Comparison of ENCODE assay signal across 10 cellular contexts in the genomic region with DNA sequence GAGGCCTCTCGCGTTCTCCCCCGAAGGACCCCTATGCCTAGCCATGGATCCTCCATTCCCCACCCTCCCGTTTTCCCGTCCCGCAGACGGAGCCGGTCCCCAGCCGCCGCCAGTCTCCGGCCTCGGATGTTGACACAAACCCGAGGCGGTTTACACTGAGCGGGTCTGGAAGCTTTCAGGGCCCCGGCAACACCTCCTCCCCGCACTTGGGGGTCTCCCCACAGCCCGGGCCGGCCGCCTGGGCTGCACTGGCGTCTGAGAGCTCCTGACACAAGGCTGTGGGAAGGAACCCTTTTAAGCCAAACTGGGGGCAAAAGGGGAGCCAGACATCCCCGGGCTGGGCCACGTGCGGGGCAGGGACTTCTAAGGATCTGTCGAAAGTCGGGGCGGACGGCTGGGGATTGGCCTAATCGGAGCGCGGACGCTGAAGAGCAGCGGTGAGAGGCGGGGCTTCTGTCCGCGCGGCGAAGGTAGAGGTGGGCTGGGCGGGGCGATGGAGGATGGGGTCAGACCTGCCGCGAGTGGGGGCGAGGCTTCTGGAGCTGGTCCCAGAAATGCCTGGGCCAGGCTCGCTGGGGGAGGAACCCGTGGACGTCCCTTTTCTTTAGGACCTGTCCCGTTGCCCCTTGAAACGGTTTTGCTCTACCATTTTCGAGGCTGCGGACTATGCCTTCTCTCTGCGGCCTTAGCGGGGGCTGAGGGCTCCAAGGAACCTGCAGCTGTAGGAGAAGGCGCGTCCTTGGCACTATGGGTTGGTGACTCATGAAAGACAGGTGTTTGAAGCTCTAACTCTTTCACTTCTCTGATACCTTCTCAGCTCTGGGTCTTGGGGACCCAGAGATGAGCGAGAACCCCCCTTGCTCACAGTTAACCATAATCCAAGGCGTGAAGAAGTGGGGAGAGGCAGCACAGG. TPM values are rescaled to one million over a fixed set of nuclear protein-coding genes. Genes with fewer than 3 reads are reported as not detected.
DNase-seq lines count a peak whose midpoint lies in the region; ATAC-seq and TF ChIP-seq lines count a peak whose summit lies in the region.
"Had no signal": no experiment of that assay in that cellular context is flagged by ENCODE, and none has a peak within 500 bp of the region (broad histone marks: within the 10 kb centered on the region; RNA-seq: fewer than 3 reads in every experiment).

No MANE protein-coding gene starts in this region.

- H3K27ac ChIP-seq in breast epithelium (no peak overlapping the region), lung (ENCODE audit: low read depth in 1 of 2, low read length in 1 of 2) (no peak overlapping the region), transverse colon (no peak overlapping the region)

- H3K27me3 ChIP-seq in breast epithelium = peaks cover 4 to 34% of the 10 kb centered on the region in 2 donors
- H3K27me3 ChIP-seq in lung (ENCODE audit: control insufficient read depth, insufficient read depth) = no peaks in the 10 kb centered on the region
- peaks cover 93% of the 10 kb centered on the region for H3K27me3 ChIP-seq in transverse colon

- H3K36me3 ChIP-seq in breast epithelium (no peaks in the 10 kb centered on the region), lung (ENCODE audit: control insufficient read depth in 2 of 2, insufficient read depth in 2 of 2, low read length in 2 of 2) (no peaks in the 10 kb centered on the region), transverse colon (no peaks in the 10 kb centered on the region)

- no peak for ATAC-seq in lung (ENCODE audit: insufficient read depth, low FRiP score)
- no peak for ATAC-seq in GM21825 (IDR thresholded peaks at IDR 0.05; ENCODE audit: unreplicated experiment)
- no peak for ATAC-seq in GM18909 (IDR thresholded peaks at IDR 0.05; ENCODE audit: poor library complexity, unreplicated experiment)

- intact Hi-C loops in breast epithelium (cut with DNase I; ENCODE audit: low total_unique reads) (no loop called here), MCF 10A (cut with micrococcal nuclease) (no loop called here), transverse colon (cut with DNase I; ENCODE audit: low total_unique reads) (no loop called here), Calu3 (cut with micrococcal nuclease; ENCODE audit: unreplicated experiment) (no loop called here)

- H3K4me3 Mint-ChIP-seq in MCF 10A (ENCODE audit: unreplicated experiment) = no peak overlapping the region
- H3K4me3 Mint-ChIP-seq in activated naive CD8-positive, alpha-beta T cell = peak overlapping the region; percentile 69
- no peak overlapping the region for H3K4me3 Mint-ChIP-seq in Calu3 (ENCODE audit: low read depth, unreplicated experiment)

- peak overlapping the region in 2 of 3 donors; percentile 49 to 67 for H3K4me3 ChIP-seq in breast epithelium
- no peak overlapping the region for H3K4me3 ChIP-seq in lung
- H3K4me3 ChIP-seq in transverse colon = peak overlapping the region in 2 of 4 donors; percentile 29 to 46

- CTCF ChIA-PET in MCF 10A (lab: Yijun Ruan, JAX) = interaction anchor here (0.9 kb wide), 1 partner anchor 39 kb away, joined by 3 read pairs; no protein-coding TSS in a partner anchor
- CTCF ChIA-PET in Calu3 (lab: Charles Lee) = interaction anchor here (0.6 to 2.0 kb wide), 4 partner anchors 9 to 482 kb away, joined by 3 to 7 read pairs (median 4); no protein-coding TSS in a partner anchor

- H3K27ac Mint-ChIP-seq in MCF 10A (ENCODE audit: low read depth, unreplicated experiment) = no peak overlapping the region
- no peak overlapping the region for H3K27ac Mint-ChIP-seq in activated naive CD8-positive, alpha-beta T cell
- H3K27ac Mint-ChIP-seq in Calu3 (ENCODE audit: unreplicated experiment) = no peak overlapping the region

- BruUV-seq in MCF 10A (replicated peaks; lab: Mats Ljungman, UMichigan) = no TSS peak
- no TSS peak for BruUV-seq in Calu3 (replicated peaks; lab: Mats Ljungman, UMichigan)

- POLR2A ChIA-PET in MCF 10A (lab: Yijun Ruan, JAX) = no interaction called here

- in situ Hi-C loops in transverse colon (cut with MboI; ENCODE audit: low pct_ligation_motif_present in 1 of 4, low pct_unique_long_range_greater_than_20kb in 1 of 4, low sequenced_read_pairs in 3 of 4) = no loop called here

- H3K4me1 ChIP-seq in breast epithelium (peaks cover 0 to 4% of the 10 kb centered on the region in 2 donors), lung (ENCODE audit: control insufficient read depth in 2 of 2, insufficient read depth in 2 of 2, low read length in 2 of 2) (peaks cover 4 to 23% of the 10 kb centered on the region in 2 donors), transverse colon (peaks cover 0 to 19% (median 18%) of the 10 kb centered on the region in 4 donors)

- TF ChIP-seq EP300 in transverse colon (IDR thresholded peaks at IDR 0.05; ENCODE audit: low read depth) = no peak

- peaks cover 28% of the 10 kb centered on the region for H3K27me3 Mint-ChIP-seq in MCF 10A (ENCODE audit: insufficient read depth, unreplicated experiment)
- no peaks in the 10 kb centered on the region for H3K27me3 Mint-ChIP-seq in activated naive CD8-positive, alpha-beta T cell
- H3K27me3 Mint-ChIP-seq in Calu3 (ENCODE audit: unreplicated experiment) = peaks cover 79% of the 10 kb centered on the region

- H3K9me3 ChIP-seq in breast epithelium = no peaks in the 10 kb centered on the region
- H3K9me3 ChIP-seq in lung (ENCODE audit: control insufficient read depth in 2 of 2, insufficient read depth in 1 of 2, low read length in 1 of 2) = no peaks in the 10 kb centered on the region
- H3K9me3 ChIP-seq in transverse colon = no peaks in the 10 kb centered on the region

- H3K36me3 Mint-ChIP-seq in MCF 10A (ENCODE audit: insufficient read depth, unreplicated experiment) (no peaks in the 10 kb centered on the region), Calu3 (ENCODE audit: insufficient read depth, unreplicated experiment) (no peaks in the 10 kb centered on the region)
- H3K36me3 Mint-ChIP-seq in activated naive CD8-positive, alpha-beta T cell = no peaks in the 10 kb centered on the region

- TF ChIP-seq CTCF in breast epithelium (IDR thresholded peaks at IDR 0.05) (no peak), MCF 10A (IDR thresholded peaks at IDR 0.05; ENCODE audit: unreplicated experiment) (no peak), lung (IDR thresholded peaks at IDR 0.05; ENCODE audit: control extremely low read depth, extremely low read depth) (no peak), transverse colon (IDR thresholded peaks at IDR 0.05) (no peak), Calu3 (IDR thresholded peaks at IDR 0.05; ENCODE audit: unreplicated experiment) (no peak)

- TF ChIP-seq POLR2A in breast epithelium (IDR thresholded peaks at IDR 0.05) (no peak), transverse colon (IDR thresholded peaks at IDR 0.05) (no peak)

- H3K4me1 Mint-ChIP-seq in MCF 10A (ENCODE audit: insufficient read depth, unreplicated experiment) = no peaks in the 10 kb centered on the region
- H3K4me1 Mint-ChIP-seq in activated naive CD8-positive, alpha-beta T cell (ENCODE audit: low read depth) = peaks cover 48% of the 10 kb centered on the region
- no peaks in the 10 kb centered on the region for H3K4me1 Mint-ChIP-seq in Calu3 (ENCODE audit: low read depth, unreplicated experiment)

- DNase-seq in breast epithelium (ENCODE audit: low spot score in 2 of 2) (no peak), MCF 10A (ENCODE audit: unreplicated experiment) (no peak), lung (ENCODE audit: low spot score) (peak; percentile 39), transverse colon (peak; percentile 15), Calu3 (no peak)

- H3K9me3 Mint-ChIP-seq in MCF 10A (ENCODE audit: unreplicated experiment) (no peaks in the 10 kb centered on the region), Calu3 (ENCODE audit: low read depth, unreplicated experiment) (no peaks in the 10 kb centered on the region)
- H3K9me3 Mint-ChIP-seq in activated naive CD8-positive, alpha-beta T cell (ENCODE audit: low read depth) = no peaks in the 10 kb centered on the region

- 11 to 12% methylated on average over 56 of the region's 56 CpGs for WGBS in lung, 2 donors
- 15 to 33% methylated on average over 1 to 55 of the region's 56 CpGs for WGBS in transverse colon (ENCODE audit: low coverage in 1 of 2), 2 donors

RNA-seq across cellular contexts. Expression of a gene that starts 1.2 kb away (rescaled TPM):
- total RNA-seq in breast epithelium (not detected), MCF 10A (2022) (not detected in 2 replicates), lung (under 1 TPM; 0.18 to 0.43 TPM), transverse colon (under 1 TPM in 2 of 4 donors, not detected in 2; 0.14 to 0.16 TPM), Calu3 (2022) (not detected in 2 replicates)
- polyA plus RNA-seq in lung = under 1 TPM; 0.08 to 0.16 TPM
- total RNA-seq: subcutaneous adipose tissue had no signal

RNA-seq across cellular contexts. Expression of a gene that starts 20.5 kb away (rescaled TPM):
- under 1 TPM in 1 of 3 donors, not detected in 2; 0.29 TPM for total RNA-seq in breast epithelium
- not detected in 2 replicates for total RNA-seq in MCF 10A (2022)
- total RNA-seq in lung = not detected
- not detected for polyA plus RNA-seq in lung
- total RNA-seq in transverse colon = not detected
- total RNA-seq in Calu3 (2022) = not detected in 2 replicates
- total RNA-seq: kidney epithelial cell, subcutaneous adipose tissue had no signal

RNA-seq across cellular contexts. Expression of a gene that starts 46.3 kb away (rescaled TPM):
- total RNA-seq in breast epithelium (10 to 100 TPM; 41.3 to 49.2 (median 45.9) TPM), MCF 10A (2022) (44.8 and 45.8 TPM in 2 replicates), lung (10 to 100 TPM; 30.5 to 55.5 TPM), transverse colon (10 to 100 TPM in 3 of 4 donors, 1 to 10 TPM in 1; 9.8 to 43.3 (median 23.5) TPM), Calu3 (2022) (38.2 and 46.5 TPM in 2 replicates)
- polyA plus RNA-seq in lung = 10 to 100 TPM; 40.9 to 47.6 TPM

RNA-seq across cellular contexts. Expression of a gene that starts 53.0 kb away (rescaled TPM):
- total RNA-seq in breast epithelium = 1 to 10 TPM; 2.1 to 5.2 (median 2.3) TPM
- total RNA-seq in MCF 10A (2022) = not detected in 2 replicates
- 10 to 100 TPM; 14.3 to 19.6 TPM for total RNA-seq in lung
- 1 to 10 TPM; 7.6 TPM for polyA plus RNA-seq in lung
- 10 to 100 TPM in 1 of 4 donors, 1 to 10 TPM in 3; 1.2 to 12.1 (median 2.5) TPM for total RNA-seq in transverse colon
- 0.09 and 0.27 TPM in 2 replicates for total RNA-seq in Calu3 (2022)

Comparison
In these comparisons a context has a peak if more than half of its experiments do, and no peak if none do; other contexts are left out.
1. DNase-seq: peak in lung (single experiment) and transverse colon (single experiment); none in breast epithelium (0 of 2), MCF 10A (single experiment) and Calu3 (single experiment).